ENCODE assay signal across 29 cellular contexts in the genomic region with DNA sequence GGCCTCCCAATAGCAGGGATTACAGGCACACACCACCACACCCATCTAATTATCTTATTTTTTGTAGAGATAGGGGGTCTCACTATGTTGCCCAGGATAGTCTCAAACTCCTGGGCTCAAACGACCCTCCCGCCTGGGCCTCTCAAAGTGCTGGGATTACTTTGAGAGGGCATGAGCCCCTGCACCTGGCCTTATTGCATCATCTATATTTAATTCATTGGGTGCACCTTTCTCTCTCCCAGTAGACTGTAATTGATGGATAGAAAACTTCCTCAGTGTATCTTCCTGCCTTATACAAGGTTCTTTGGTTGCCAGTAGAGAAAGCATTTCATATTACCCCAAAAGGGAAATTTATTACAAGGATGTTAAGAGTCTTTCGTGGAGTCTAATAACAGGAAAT. TPM values are rescaled to one million over a fixed set of nuclear protein-coding genes. Genes with fewer than 3 reads are reported as not detected.
A peak's percentile ranks its signal among the peaks of the same experiment; 100 is the strongest.
DNase-seq lines count a peak whose midpoint lies in the region; ATAC-seq and TF ChIP-seq lines count a peak whose summit lies in the region.
"Had no signal": no experiment of that assay in that cellular context is flagged by ENCODE, and none has a peak within 500 bp of the region (broad histone marks: within the 10 kb centered on the region; RNA-seq: fewer than 3 reads in every experiment).

No MANE protein-coding gene starts in this region.

- H3K79me2 ChIP-seq in GM23338 (replicated peaks; ENCODE audit: insufficient read depth) (no peaks in the 10 kb centered on the region), neural progenitor cell (ENCODE audit: low read depth) (no peaks in the 10 kb centered on the region)

- POLR2A ChIA-PET in activated CD4-positive, alpha-beta T cell treated with anti-CD3 and anti-CD28 coated beads for 36 hours (lab: Charles Lee): no interaction called here

- H3K4me1 Mint-ChIP-seq in activated CD4-positive, alpha-beta T cell treated with anti-CD3 and anti-CD28 coated beads for 36 hours: peaks cover 13% of the 10 kb centered on the region
- peaks cover 21% of the 10 kb centered on the region for H3K4me1 Mint-ChIP-seq in GM23338
- H3K4me1 Mint-ChIP-seq in T-helper 17 cell: peaks cover 6% of the 10 kb centered on the region
- H3K4me1 Mint-ChIP-seq in neural progenitor cell: peaks cover 21% of the 10 kb centered on the region
- H3K4me1 Mint-ChIP-seq in activated naive CD4-positive, alpha-beta T cell treated with anti-CD3 and anti-CD28 coated beads for 36 hours (ENCODE audit: low read depth): peaks cover 14% of the 10 kb centered on the region

- no peaks in the 10 kb centered on the region for H4K20me1 ChIP-seq in GM23338 (replicated peaks; ENCODE audit: insufficient read depth)
- no peaks in the 10 kb centered on the region for H4K20me1 ChIP-seq in neural progenitor cell (ENCODE audit: low read depth)

- no peaks in the 10 kb centered on the region for H3K9me3 ChIP-seq in T-helper 17 cell (ENCODE audit: control insufficient read depth, low read length, poor library complexity, severe bottlenecking)
- H3K9me3 ChIP-seq in neural progenitor cell (ENCODE audit: low read depth): no peaks in the 10 kb centered on the region
- H3K9me3 ChIP-seq: neutrophil, prostate gland, sigmoid colon, upper lobe of right lung had no signal

- no peak for DNase-seq in activated CD4-positive, alpha-beta T cell treated with anti-CD3 and anti-CD28 coated beads for 36 hours
- no peak for DNase-seq in activated CD4-positive, alpha-beta T cell treated with anti-CD3 and anti-CD28 coated beads, Interleukin-2, amount 50 U/mL, for 1 hour
- no peak for DNase-seq in GM23338 (ENCODE audit: low spot score)
- DNase-seq in T-helper 17 cell: no peak
- DNase-seq in neural progenitor cell (ENCODE audit: low spot score): no peak
- DNase-seq in activated CD8-positive, alpha-beta memory T cell treated with anti-CD3 and anti-CD28 coated beads, Interleukin-2, amount 50 U/mL, for 48 hours: no peak
- no peak for DNase-seq in activated naive CD4-positive, alpha-beta T cell treated with anti-CD3 and anti-CD28 coated beads for 36 hours
- DNase-seq: 8988T; activated CD4-positive, alpha-beta T cell treated with anti-CD3 and anti-CD28 coated beads, Interleukin-2, amount 10 ng/mL, durations not matched to agents 24 days and 14 days; activated naive CD8-positive, alpha-beta T cell treated with anti-CD3 and anti-CD28 coated beads, Interleukin-2, amount 50 U/mL, for 24 hours; activated T-cell treated with anti-CD3 and anti-CD28 coated beads, Interleukin-2, amount 50 U/mL, for 72 hours; caudate nucleus; GOT3; KG1; mesenchymal stem cell; NCI-H1417 treated with DMSO at 0.1 percent for 48 hours; NCI-H2081 treated with DMSO at 0.1 percent for 48 hours; sigmoid colon; stimulated activated CD4-positive, alpha-beta T cell treated with anti-CD3 and anti-CD28 coated beads, Interleukin-4, amount 100 ng/mL, for 24 hours; SW 1271; T1000; upper lobe of right lung; WERI-Rb-1 had no signal

- H3K36me3 Mint-ChIP-seq in activated CD4-positive, alpha-beta T cell treated with anti-CD3 and anti-CD28 coated beads for 36 hours (ENCODE audit: low read depth): no peaks in the 10 kb centered on the region
- H3K36me3 Mint-ChIP-seq in GM23338 (ENCODE audit: low read depth) (no peaks in the 10 kb centered on the region; the same call in 2 of the 3 replicates), T-helper 17 cell (ENCODE audit: low read depth) (no peaks in the 10 kb centered on the region), neural progenitor cell (no peaks in the 10 kb centered on the region)
- H3K36me3 Mint-ChIP-seq in activated naive CD4-positive, alpha-beta T cell treated with anti-CD3 and anti-CD28 coated beads for 36 hours (ENCODE audit: low read depth): no peaks in the 10 kb centered on the region

- H3K4me1 ChIP-seq in GM23338 (ENCODE audit: insufficient read depth) (0 out of 2 replicates have a peak, but pooled peaks cover 4% of the 10 kb centered on the region), neural progenitor cell (peaks cover 8% of the 10 kb centered on the region)
- H3K4me1 ChIP-seq: prostate gland had no signal

- no peaks in the 10 kb centered on the region for H3K9me3 Mint-ChIP-seq in activated CD4-positive, alpha-beta T cell treated with anti-CD3 and anti-CD28 coated beads for 36 hours (ENCODE audit: low read depth)
- H3K9me3 Mint-ChIP-seq in GM23338: no peaks in the 10 kb centered on the region; the same call in 2 of the 3 replicates
- no peaks in the 10 kb centered on the region for H3K9me3 Mint-ChIP-seq in neural progenitor cell
- no peaks in the 10 kb centered on the region for H3K9me3 Mint-ChIP-seq in activated naive CD4-positive, alpha-beta T cell treated with anti-CD3 and anti-CD28 coated beads for 36 hours
- H3K9me3 Mint-ChIP-seq: activated CD4-positive, alpha-beta T cell treated with anti-CD3 and anti-CD28 coated beads, Interleukin-2, amount 10 ng/mL, durations not matched to agents 24 days and 14 days; activated naive CD8-positive, alpha-beta T cell treated with anti-CD3 and anti-CD28 coated beads, Interleukin-2, amount 50 U/mL, for 24 hours; activated T-cell treated with anti-CD3 and anti-CD28 coated beads, Interleukin-2, amount 50 U/mL, for 72 hours; dendritic cell treated with granulocyte-macrophage colony-stimulating factor and Interleukin-4, amounts not matched to agents 40 ng/mL and 50 ng/mL, for 4 days had no signal

- no peak overlapping the region for H3K9ac ChIP-seq in neural progenitor cell

- 0 out of 2 replicates have a peak, but pooled peaks cover 7% of the 10 kb centered on the region for H3F3A ChIP-seq in GM23338 (replicated peaks; ENCODE audit: low read depth)
- peaks cover 26% of the 10 kb centered on the region for H3F3A ChIP-seq in neural progenitor cell (ENCODE audit: low read depth)

- CTCF ChIA-PET in activated CD4-positive, alpha-beta T cell treated with anti-CD3 and anti-CD28 coated beads for 36 hours (lab: Charles Lee): interaction anchor here (0.6 to 0.9 kb wide), 2 partner anchors 111 to 163 kb away, joined by 3 to 4 read pairs; no protein-coding TSS in a partner anchor
- CTCF ChIA-PET in activated naive CD4-positive, alpha-beta T cell treated with anti-CD3 and anti-CD28 coated beads for 36 hours (lab: Charles Lee): interaction anchor here (0.7 kb wide), 1 partner anchor 175 kb away, joined by 4 read pairs; no protein-coding TSS in a partner anchor

- no peaks in the 10 kb centered on the region for H3K27me3 Mint-ChIP-seq in activated CD4-positive, alpha-beta T cell treated with anti-CD3 and anti-CD28 coated beads for 36 hours
- peaks cover 6% of the 10 kb centered on the region for H3K27me3 Mint-ChIP-seq in GM23338 (ENCODE audit: insufficient read depth, low read depth, poor library complexity)
- no peaks in the 10 kb centered on the region for H3K27me3 Mint-ChIP-seq in T-helper 17 cell
- H3K27me3 Mint-ChIP-seq in neural progenitor cell (ENCODE audit: insufficient read depth, low read depth): peaks cover 2% of the 10 kb centered on the region
- no peaks in the 10 kb centered on the region for H3K27me3 Mint-ChIP-seq in activated naive CD4-positive, alpha-beta T cell treated with anti-CD3 and anti-CD28 coated beads for 36 hours (ENCODE audit: low read depth)
- H3K27me3 Mint-ChIP-seq: activated CD4-positive, alpha-beta T cell treated with anti-CD3 and anti-CD28 coated beads, Interleukin-2, amount 10 ng/mL, durations not matched to agents 24 days and 14 days; activated naive CD8-positive, alpha-beta T cell treated with anti-CD3 and anti-CD28 coated beads, Interleukin-2, amount 50 U/mL, for 24 hours had no signal

- TF ChIP-seq CTCF in GM23338 (conservative IDR thresholded peaks at IDR 0.05; ENCODE audit: low read depth in 2 of 2) (no peak), neural progenitor cell (IDR thresholded peaks at IDR 0.05) (no peak)

- peak overlapping the region; percentile 16; the same call in 1 of the 2 replicates for H3K27ac ChIP-seq in GM23338 (ENCODE audit: low read depth)
- H3K27ac ChIP-seq in neural progenitor cell: no peak overlapping the region
- H3K27ac ChIP-seq: neutrophil, prostate gland, sigmoid colon, upper lobe of right lung, WERI-Rb-1 had no signal

- ATAC-seq in activated CD4-positive, alpha-beta T cell treated with anti-CD3 and anti-CD28 coated beads for 36 hours: no peak
- ATAC-seq in GM23338 (no peak), T-helper 17 cell (no peak), HG02852 (IDR thresholded peaks at IDR 0.05; ENCODE audit: unreplicated experiment) (no peak)
- ATAC-seq: activated naive CD8-positive, alpha-beta T cell treated with anti-CD3 and anti-CD28 coated beads, Interleukin-2, amount 50 U/mL, for 24 hours; activated T-cell treated with anti-CD3 and anti-CD28 coated beads, Interleukin-2, amount 50 U/mL, for 72 hours; left lobe of liver; upper lobe of right lung had no signal

- H3K4me3 Mint-ChIP-seq in activated CD4-positive, alpha-beta T cell treated with anti-CD3 and anti-CD28 coated beads for 36 hours: no peak overlapping the region
- H3K4me3 Mint-ChIP-seq in GM23338 (no peak overlapping the region), T-helper 17 cell (no peak overlapping the region), neural progenitor cell (no peak overlapping the region)
- no peak overlapping the region for H3K4me3 Mint-ChIP-seq in activated naive CD4-positive, alpha-beta T cell treated with anti-CD3 and anti-CD28 coated beads for 36 hours
- H3K4me3 Mint-ChIP-seq: activated CD4-positive, alpha-beta T cell treated with anti-CD3 and anti-CD28 coated beads, Interleukin-2, amount 10 ng/mL, durations not matched to agents 24 days and 14 days; activated naive CD8-positive, alpha-beta T cell treated with anti-CD3 and anti-CD28 coated beads, Interleukin-2, amount 50 U/mL, for 24 hours; activated T-cell treated with anti-CD3 and anti-CD28 coated beads, Interleukin-2, amount 50 U/mL, for 72 hours; dendritic cell treated with granulocyte-macrophage colony-stimulating factor and Interleukin-4, amounts not matched to agents 40 ng/mL and 50 ng/mL, for 4 days had no signal

- H3K36me3 ChIP-seq in GM23338 (ENCODE audit: insufficient read depth): no peaks in the 10 kb centered on the region
- no peaks in the 10 kb centered on the region for H3K36me3 ChIP-seq in neural progenitor cell
- H3K36me3 ChIP-seq: neutrophil, prostate gland, sigmoid colon, upper lobe of right lung, WERI-Rb-1 had no signal

- H2AFZ ChIP-seq in GM23338 (no peak overlapping the region; the same call in 1 of the 2 replicates), neural progenitor cell (replicated peaks) (peak overlapping the region; percentile 79)

- no peak overlapping the region for H3K4me2 ChIP-seq in GM23338
- no peak overlapping the region for H3K4me2 ChIP-seq in neural progenitor cell

- intact Hi-C loops in activated CD4-positive, alpha-beta T cell treated with anti-CD3 and anti-CD28 coated beads for 36 hours (cut with DNase I, micrococcal nuclease): no loop called here
- intact Hi-C loops in activated naive CD4-positive, alpha-beta T cell treated with anti-CD3 and anti-CD28 coated beads for 36 hours (cut with micrococcal nuclease): no loop called here

- no peaks in the 10 kb centered on the region for H3K27me3 ChIP-seq in GM23338 (ENCODE audit: insufficient read depth)
- no peaks in the 10 kb centered on the region for H3K27me3 ChIP-seq in neural progenitor cell
- H3K27me3 ChIP-seq: neutrophil, sigmoid colon, upper lobe of right lung had no signal

- no peak overlapping the region for H3K4me3 ChIP-seq in GM23338
- no peak overlapping the region for H3K4me3 ChIP-seq in neural progenitor cell
- H3K4me3 ChIP-seq: prostate gland, sigmoid colon, upper lobe of right lung had no signal

- H3K9me2 ChIP-seq in GM23338 (ENCODE audit: insufficient read depth): no peaks in the 10 kb centered on the region

- H3K27ac Mint-ChIP-seq in activated CD4-positive, alpha-beta T cell treated with anti-CD3 and anti-CD28 coated beads for 36 hours: peak overlapping the region; percentile 6
- H3K27ac Mint-ChIP-seq in GM23338 (peak overlapping the region; percentile 51; the same call in 1 of the 2 replicates), T-helper 17 cell (peak overlapping the region; percentile 84), neural progenitor cell (peak overlapping the region; percentile 65)
- H3K27ac Mint-ChIP-seq in activated naive CD4-positive, alpha-beta T cell treated with anti-CD3 and anti-CD28 coated beads for 36 hours: no peak overlapping the region
- H3K27ac Mint-ChIP-seq: activated CD4-positive, alpha-beta T cell treated with anti-CD3 and anti-CD28 coated beads, Interleukin-2, amount 10 ng/mL, durations not matched to agents 24 days and 14 days; activated naive CD8-positive, alpha-beta T cell treated with anti-CD3 and anti-CD28 coated beads, Interleukin-2, amount 50 U/mL, for 24 hours; dendritic cell treated with granulocyte-macrophage colony-stimulating factor and Interleukin-4, amounts not matched to agents 40 ng/mL and 50 ng/mL, for 4 days had no signal

RNA-seq across cellular contexts. Expression of gene MORN3, which starts 8.9 kb away (rescaled TPM):
- 1 to 10 TPM; 2.0 to 2.6 TPM for total RNA-seq in activated CD4-positive, alpha-beta T cell treated with anti-CD3 and anti-CD28 coated beads for 36 hours
- 0.14 and 0.47 TPM in 2 replicates for total RNA-seq in GM23338 (2014; rRNA removed; shearing (Covaris generic))
- polyA plus RNA-seq in GM23338 (2016; fragmentation: Nextera tagmentation; extraction: Ambion mirVana): 0.36 and 1.5 TPM in 2 replicates
- 1 to 10 TPM; 8.5 to 9.5 TPM for total RNA-seq in T-helper 17 cell
- 0.19 and 1.3 TPM in 2 replicates for total RNA-seq in neural progenitor cell (ENCODE audit: low replicate concordance)
- total RNA-seq in activated naive CD4-positive, alpha-beta T cell treated with anti-CD3 and anti-CD28 coated beads for 36 hours: 1 to 10 TPM; 2.6 to 2.9 TPM
- total RNA-seq: left lobe of liver, RPMI7951, sigmoid colon had no signal

RNA-seq across cellular contexts. Expression of gene TMEM120B, which starts 34.2 kb away (rescaled TPM):
- 10 to 100 TPM in 1 of 2 experiments, 1 to 10 TPM in 1; 8.8 to 11.7 TPM for total RNA-seq in activated CD4-positive, alpha-beta T cell treated with anti-CD3 and anti-CD28 coated beads for 36 hours
- total RNA-seq in GM23338 (2014; rRNA removed; shearing (Covaris generic)): 30.4 and 36.0 TPM in 2 replicates
- polyA plus RNA-seq in GM23338 (2016; fragmentation: Nextera tagmentation; extraction: Ambion mirVana): 11.2 and 15.0 TPM in 2 replicates
- 1 to 10 TPM; 6.9 to 7.0 TPM for total RNA-seq in T-helper 17 cell
- total RNA-seq in neural progenitor cell (ENCODE audit: low replicate concordance): 4.7 and 12.7 TPM in 2 replicates
- total RNA-seq in activated naive CD4-positive, alpha-beta T cell treated with anti-CD3 and anti-CD28 coated beads for 36 hours: 1 to 10 TPM; 5.5 to 6.3 TPM

RNA-seq across cellular contexts. Expression of gene ORAI1, which starts 52.0 kb away (rescaled TPM):
- total RNA-seq in activated CD4-positive, alpha-beta T cell treated with anti-CD3 and anti-CD28 coated beads for 36 hours: 10 to 100 TPM; 29.4 to 35.9 TPM
- total RNA-seq in GM23338 (2014; rRNA removed; shearing (Covaris generic)): 31.0 and 32.0 TPM in 2 replicates
- polyA plus RNA-seq in GM23338 (2016; fragmentation: Nextera tagmentation; extraction: Ambion mirVana): 22.2 and 23.7 TPM in 2 replicates
- total RNA-seq in T-helper 17 cell (10 to 100 TPM; 51.3 to 52.0 TPM), neural progenitor cell (ENCODE audit: low replicate concordance) (8.0 and 10.6 TPM in 2 replicates)
- total RNA-seq in activated naive CD4-positive, alpha-beta T cell treated with anti-CD3 and anti-CD28 coated beads for 36 hours: 10 to 100 TPM; 21.1 to 21.8 TPM
